10 cellular contexts compared by ENCODE assay signal in genomic region chr13:27868639-27869435, GRCh38. TPM values are rescaled to one million over a fixed set of nuclear protein-coding genes. Genes with fewer than 3 reads are reported as not detected.
DNase-seq lines count a peak whose midpoint lies in the region; ATAC-seq and TF ChIP-seq lines count a peak whose summit lies in the region.
"Had no signal": no experiment of that assay in that cellular context is flagged by ENCODE, and none has a peak within 500 bp of the region (broad histone marks: within the 10 kb centered on the region; RNA-seq: fewer than 3 reads in every experiment).

No MANE protein-coding gene starts in this region.

- no peak overlapping the region for H4K5ac ChIP-seq in IMR-90 (ENCODE audit: low read depth, low read length)

- H2AFZ ChIP-seq in IMR-90 (replicated peaks; ENCODE audit: low read length, poor library complexity), result no peak overlapping the region

- H4K20me1 ChIP-seq in IMR-90 (ENCODE audit: insufficient read depth, low read length), result no peaks in the 10 kb centered on the region

- H3K36me3 Mint-ChIP-seq in Caco-2 (ENCODE audit: insufficient read depth, unreplicated experiment) (no peaks in the 10 kb centered on the region), mesothelial cell of epicardium (no peaks in the 10 kb centered on the region)

- H3K27me3 ChIP-seq in Caco-2 (replicated peaks; ENCODE audit: control insufficient read depth, insufficient read depth, low read length) (no peaks in the 10 kb centered on the region), IMR-90 (ENCODE audit: control insufficient read depth, insufficient read depth, low read length) (peaks cover 2% of the 10 kb centered on the region; the same call in 1 of the 2 replicates)

- H3K27ac Mint-ChIP-seq in Caco-2 (ENCODE audit: unreplicated experiment) (peak overlapping the region; percentile 86), mesothelial cell of epicardium (no peak overlapping the region)

- no peak overlapping the region for H3K4me2 ChIP-seq in IMR-90 (ENCODE audit: low read depth, low read length)

- H3K4me1 ChIP-seq in Caco-2, result peaks cover 35% of the 10 kb centered on the region
- H3K4me1 ChIP-seq in IMR-90 (ENCODE audit: control insufficient read depth, insufficient read depth, low read length), result no peaks in the 10 kb centered on the region

- DNase-seq in Caco-2, result no peak
- peak; percentile 5 for DNase-seq in IMR-90
- DNase-seq in astrocyte of the cerebellum (ENCODE audit: low read depth), result no peak
- DNase-seq in mesothelial cell of epicardium (ENCODE audit: low spot score in 2 of 2, unreplicated experiment in 2 of 2), result no peak
- no peak for DNase-seq in central memory CD4-positive, alpha-beta T cell
- DNase-seq in T-helper 2 cell, result no peak
- no peak for DNase-seq in hypothalamus (lab: John Stamatoyannopoulos, UW)
- DNase-seq in NCI-H2029 (lab: John Stamatoyannopoulos, UW), result no peak
- DNase-seq: NCI-H1930 had no signal

- H3K27ac ChIP-seq in IMR-90 (ENCODE audit: insufficient read depth, low read length), result no peak overlapping the region

- no peak overlapping the region for H2AK5ac ChIP-seq in IMR-90 (ENCODE audit: low read depth, low read length)

- intact Hi-C loops in Caco-2 (cut with micrococcal nuclease; ENCODE audit: unreplicated experiment) (loop anchor here (1.0 to 2.0 kb wide), 4 partner anchors 39 to 115 kb away; partner anchors contain the start of gene PDX1), IMR-90 (cut with micrococcal nuclease) (loop anchor here (5.0 to 10.0 kb wide), 2 partner anchors 83 to 116 kb away; partner anchors contain the start of gene URAD)

- H3K36me3 ChIP-seq in Caco-2 (ENCODE audit: control insufficient read depth, insufficient read depth, low read length), result no peaks in the 10 kb centered on the region; the same call in 1 of the 2 replicates
- H3K36me3 ChIP-seq in IMR-90 (ENCODE audit: control insufficient read depth, insufficient read depth, low read length), result no peaks in the 10 kb centered on the region

- H3K4ac ChIP-seq in IMR-90 (ENCODE audit: low read depth, low read length), result no peak overlapping the region

- H2BK5ac ChIP-seq in IMR-90 (ENCODE audit: low read depth, low read length, poor library complexity, severe bottlenecking), result no peak overlapping the region

- H3K27me3 Mint-ChIP-seq in Caco-2 (ENCODE audit: insufficient read depth, unreplicated experiment) (no peaks in the 10 kb centered on the region), mesothelial cell of epicardium (ENCODE audit: low read depth) (peaks cover 51% of the 10 kb centered on the region)

- H2BK20ac ChIP-seq in IMR-90 (ENCODE audit: low read depth, low read length), result no peak overlapping the region

- H3K9me1 ChIP-seq in IMR-90 (ENCODE audit: insufficient read depth, low read length), result no peaks in the 10 kb centered on the region

- POLR2A ChIA-PET in Caco-2 (lab: Charles Lee) (interaction anchor here (0.6 to 1.9 kb wide), 2 partner anchors 85 to 650 kb away, joined by 3 to 17 read pairs; no protein-coding TSS in a partner anchor), IMR-90 (lab: Charles Lee; ENCODE audit: unreplicated experiment) (no interaction called here)

- no peak overlapping the region for H3K23ac ChIP-seq in IMR-90 (ENCODE audit: low read depth, low read length)

- H3K18ac ChIP-seq in IMR-90 (ENCODE audit: low read depth, low read length), result no peak overlapping the region

- dilution Hi-C loops in IMR-90 (cut with HindIII; ENCODE audit: low sequenced_read_pairs, unreplicated experiment), result no loop called here

- H2AK9ac ChIP-seq in IMR-90 (replicated peaks; ENCODE audit: low read depth, low read length, poor library complexity), result no peak overlapping the region

- no peak overlapping the region for H4K91ac ChIP-seq in IMR-90 (ENCODE audit: insufficient read depth, low read depth, low read length)

- BruUV-seq in Caco-2 (replicated peaks; lab: Mats Ljungman, UMichigan) (no TSS peak), IMR-90 (replicated peaks; lab: Mats Ljungman, UMichigan) (no TSS peak)

- no peak overlapping the region for H3K56ac ChIP-seq in IMR-90 (ENCODE audit: extremely low read depth, insufficient read depth, low read length)

- CTCF ChIA-PET in Caco-2 (lab: Charles Lee), result interaction anchor here (0.6 to 1.9 kb wide), 11 partner anchors 8 to 754 kb away, joined by 3 to 49 read pairs (median 4); partner anchors contain the start of gene PDX1
- CTCF ChIA-PET in IMR-90 (lab: Yijun Ruan, JAX), result interaction anchor here (0.7 to 1.6 kb wide), 5 partner anchors 7 to 769 kb away, joined by 3 to 5 read pairs (median 5); no protein-coding TSS in a partner anchor

- no peak for TF ChIP-seq POLR2A in IMR-90 (IDR thresholded peaks at IDR 0.05; ENCODE audit: low read depth, low read length)

- no peak overlapping the region for H3K14ac ChIP-seq in IMR-90 (replicated peaks; ENCODE audit: low read depth, low read length)

- H3K4me3 Mint-ChIP-seq in Caco-2 (ENCODE audit: unreplicated experiment) (peak overlapping the region; percentile 57), mesothelial cell of epicardium (no peak overlapping the region)

- H3K9me3 Mint-ChIP-seq in Caco-2 (ENCODE audit: unreplicated experiment) (no peaks in the 10 kb centered on the region), mesothelial cell of epicardium (no peaks in the 10 kb centered on the region)

- H3K4me3 ChIP-seq in Caco-2 (ENCODE audit: low read depth, low read length) (peak overlapping the region; percentile 15; the same call in 1 of the 2 replicates), IMR-90 (ENCODE audit: insufficient read depth, low read depth, low read length) (no peak overlapping the region), astrocyte of the cerebellum (ENCODE audit: low read depth, low read length) (no peak overlapping the region)

- in situ Hi-C loops in IMR-90 (cut with MboI; ENCODE audit: low sequenced_read_pairs) (no loop called here), astrocyte of the cerebellum (cut with HindIII; ENCODE audit: low sequenced_read_pairs) (no loop called here)

- H3K9me3 ChIP-seq in Caco-2 (no peaks in the 10 kb centered on the region), IMR-90 (ENCODE audit: control insufficient read depth, insufficient read depth, low read length) (no peaks in the 10 kb centered on the region)

- TF ChIP-seq CTCF in Caco-2 (IDR thresholded peaks at IDR 0.05; ENCODE audit: insufficient read depth in 1 of 2, low read depth in 1 of 2, low read length in 1 of 2, severe bottlenecking in 1 of 2, unreplicated experiment in 1 of 2) (peak; percentile 53 to 62), IMR-90 (conservative IDR thresholded peaks at IDR 0.05; ENCODE audit: low read depth, low read length) (peak; percentile 55), astrocyte of the cerebellum (IDR thresholded peaks at IDR 0.05; ENCODE audit: low read depth, low read length, missing control alignments) (peak; percentile 28), mesothelial cell of epicardium (IDR thresholded peaks at IDR 0.05; ENCODE audit: unreplicated experiment) (peak; percentile 67)

- H3K9ac ChIP-seq in IMR-90 (ENCODE audit: low read depth, low read length), result no peak overlapping the region

- H2BK15ac ChIP-seq in IMR-90 (ENCODE audit: low read depth, low read length), result no peak overlapping the region

- no peak for ATAC-seq in IMR-90 (ENCODE audit: low read depth)

- no peak overlapping the region for H2BK120ac ChIP-seq in IMR-90 (ENCODE audit: low read depth, low read length)

- TF ChIP-seq RAD21 in IMR-90 (IDR thresholded peaks at IDR 0.05; ENCODE audit: low read length), result peak; percentile 38

- no peak overlapping the region for H4K8ac ChIP-seq in IMR-90 (ENCODE audit: low read depth in 2 of 2, low read length in 2 of 2)

- H3K4me1 Mint-ChIP-seq in Caco-2 (ENCODE audit: low read depth, unreplicated experiment) (peaks cover 24% of the 10 kb centered on the region), mesothelial cell of epicardium (peaks cover 3% of the 10 kb centered on the region)

- H3K79me1 ChIP-seq in IMR-90 (ENCODE audit: low read depth in 1 of 2, low read length in 2 of 2), result no peaks in the 10 kb centered on the region

- no CpG with 5 or more reads among the region's 9 CpGs for WGBS in IMR-90 (ENCODE audit: extremely low coverage in 2 of 2, insufficient read length in 1 of 2), 2 experiments

TF ChIP-seq in IMR-90, 13 proteins besides CTCF, POLR2A, EP300 and RAD21:
- TF ChIP-seq NFE2L2 (IDR thresholded peaks at IDR 0.05; ENCODE audit: low read depth, low read length) (no peak), BHLHE40 (IDR thresholded peaks at IDR 0.05; ENCODE audit: low read depth, low read length) (no peak), SMC3 (IDR thresholded peaks at IDR 0.05; ENCODE audit: low read depth, low read length) (peak; percentile 61)

RNA-seq across cellular contexts. Expression of gene PDX1, which starts 51.0 kb away (rescaled TPM):
- total RNA-seq in Caco-2 (2022) (3.7 and 3.9 TPM in 2 replicates), IMR-90 (2012; rRNA removed) (not detected in 2 replicates), mesothelial cell of epicardium (not detected in 3 replicates)
- polyA plus RNA-seq in IMR-90 (2012; rRNA removed), result not detected in 2 replicates
- polyA plus RNA-seq in IMR-90 (2012; cell fraction: cytosol; rRNA removed), result not detected in 2 replicates
- polyA plus RNA-seq in IMR-90 (2012; cell fraction: nucleus; rRNA removed; ENCODE audit: low replicate concordance), result not detected in 2 replicates
- total RNA-seq: lower leg skin had no signal
